ENCODE assay signal across 32 cellular contexts in genomic region chr12:115750340-115750739, GRCh38.
"Had no signal": no experiment of that assay in that cellular context is flagged by ENCODE, and none has a peak within 500 bp of the region (broad histone marks: within the 10 kb centered on the region; RNA-seq: fewer than 3 reads in every experiment).

No MANE protein-coding gene starts in this region.

- H3K4me3 Mint-ChIP-seq: activated CD4-positive, alpha-beta memory T cell treated with anti-CD3 and anti-CD28 coated beads for 36 hours; activated CD4-positive, alpha-beta T cell treated with anti-CD3 and anti-CD28 coated beads for 36 hours; activated CD4-positive, alpha-beta T cell treated with anti-CD3 and anti-CD28 coated beads, Interleukin-2, amount 10 ng/mL, durations not matched to agents 24 days and 14 days; activated CD8-positive, alpha-beta T cell treated with anti-CD3 and anti-CD28 coated beads, Interleukin-2, amount 10 ng/mL, durations not matched to agents 7 days and 5 days; activated naive CD4-positive, alpha-beta T cell treated with anti-CD3 and anti-CD28 coated beads, Interleukin-2, amount 10 ng/mL, durations not matched to agents 7 days and 5 days; activated naive CD8-positive, alpha-beta T cell treated with anti-CD3 and anti-CD28 coated beads, Interleukin-2, amount 10 ng/mL, durations not matched to agents 7 days and 5 days; activated T-cell treated with anti-CD3 and anti-CD28 coated beads, Interleukin-2, amount 50 U/mL, for 24 hours; activated T-cell treated with anti-CD3 and anti-CD28 coated beads, Interleukin-2, amount 50 U/mL, for 72 hours; brain; central memory CD8-positive, alpha-beta T cell; effector memory CD8-positive, alpha-beta T cell; T-helper 17 cell; T-helper 2 cell treated with Interferon-gamma antibody and Interleukin-4, amounts not matched to agents 5 μg/mL and 100 μg/mL, for 36 hours had no signal

- H3K36me3 Mint-ChIP-seq: activated CD4-positive, alpha-beta memory T cell treated with anti-CD3 and anti-CD28 coated beads for 36 hours; activated naive CD4-positive, alpha-beta T cell treated with anti-CD3 and anti-CD28 coated beads, Interleukin-2, amount 10 ng/mL, durations not matched to agents 7 days and 5 days; activated naive CD4-positive, alpha-beta T cell treated with anti-CD3 and anti-CD28 coated beads, Interleukin-2, amount 50 U/mL, for 72 hours; activated naive CD8-positive, alpha-beta T cell treated with anti-CD3 and anti-CD28 coated beads, Interleukin-2, amount 10 ng/mL, durations not matched to agents 7 days and 5 days; brain had no signal

- ATAC-seq: activated CD4-positive, alpha-beta T cell treated with anti-CD3 and anti-CD28 coated beads for 36 hours; activated CD8-positive, alpha-beta T cell treated with anti-CD3 and anti-CD28 coated beads, Interleukin-2, amount 10 ng/mL, durations not matched to agents 7 days and 5 days; activated naive CD4-positive, alpha-beta T cell treated with anti-CD3 and anti-CD28 coated beads, Interleukin-2, amount 50 U/mL, for 72 hours; activated T-cell treated with anti-CD3 and anti-CD28 coated beads, Interleukin-2, amount 50 U/mL, for 72 hours; effector memory CD8-positive, alpha-beta T cell; gastroesophageal sphincter; T-helper 17 cell had no signal

- H3K27ac ChIP-seq: ascending aorta, breast epithelium, cardiac muscle cell, epithelial cell of prostate, esophagus squamous epithelium, gastroesophageal sphincter had no signal

- H3K4me1 Mint-ChIP-seq: activated CD4-positive, alpha-beta T cell treated with anti-CD3 and anti-CD28 coated beads for 36 hours; activated CD4-positive, alpha-beta T cell treated with anti-CD3 and anti-CD28 coated beads, Interleukin-2, amount 10 ng/mL, durations not matched to agents 24 days and 14 days; activated naive CD4-positive, alpha-beta T cell treated with anti-CD3 and anti-CD28 coated beads, Interleukin-2, amount 10 ng/mL, durations not matched to agents 7 days and 5 days; activated naive CD8-positive, alpha-beta T cell treated with anti-CD3 and anti-CD28 coated beads, Interleukin-2, amount 10 ng/mL, durations not matched to agents 7 days and 5 days; brain; central memory CD8-positive, alpha-beta T cell; T-helper 17 cell had no signal

- H3K9me3 Mint-ChIP-seq: activated CD4-positive, alpha-beta memory T cell treated with anti-CD3 and anti-CD28 coated beads for 36 hours; activated CD4-positive, alpha-beta T cell treated with anti-CD3 and anti-CD28 coated beads, Interleukin-2, amount 10 ng/mL, durations not matched to agents 24 days and 14 days; activated naive CD4-positive, alpha-beta T cell treated with anti-CD3 and anti-CD28 coated beads, Interleukin-2, amount 10 ng/mL, durations not matched to agents 7 days and 5 days; activated naive CD4-positive, alpha-beta T cell treated with anti-CD3 and anti-CD28 coated beads, Interleukin-2, amount 50 U/mL, for 72 hours; activated naive CD8-positive, alpha-beta T cell treated with anti-CD3 and anti-CD28 coated beads, Interleukin-2, amount 10 ng/mL, durations not matched to agents 7 days and 5 days; activated T-cell treated with anti-CD3 and anti-CD28 coated beads, Interleukin-2, amount 50 U/mL, for 24 hours; activated T-cell treated with anti-CD3 and anti-CD28 coated beads, Interleukin-2, amount 50 U/mL, for 72 hours; central memory CD8-positive, alpha-beta T cell; T-helper 2 cell treated with Interferon-gamma antibody and Interleukin-4, amounts not matched to agents 5 μg/mL and 100 μg/mL, for 36 hours had no signal

- H3K4me3 ChIP-seq: ascending aorta, breast epithelium, cardiac muscle cell, esophagus squamous epithelium, gastroesophageal sphincter had no signal

- H3K36me3 ChIP-seq: ascending aorta, breast epithelium, cardiac muscle cell, esophagus squamous epithelium, gastroesophageal sphincter had no signal

- H3K27ac Mint-ChIP-seq: activated CD4-positive, alpha-beta memory T cell treated with anti-CD3 and anti-CD28 coated beads for 36 hours; activated CD4-positive, alpha-beta T cell treated with anti-CD3 and anti-CD28 coated beads for 36 hours; activated CD4-positive, alpha-beta T cell treated with anti-CD3 and anti-CD28 coated beads, Interleukin-2, amount 10 ng/mL, durations not matched to agents 24 days and 14 days; activated CD8-positive, alpha-beta T cell treated with anti-CD3 and anti-CD28 coated beads, Interleukin-2, amount 10 ng/mL, durations not matched to agents 7 days and 5 days; activated naive CD4-positive, alpha-beta T cell treated with anti-CD3 and anti-CD28 coated beads, Interleukin-2, amount 10 ng/mL, durations not matched to agents 7 days and 5 days; activated naive CD4-positive, alpha-beta T cell treated with anti-CD3 and anti-CD28 coated beads, Interleukin-2, amount 50 U/mL, for 72 hours; activated naive CD8-positive, alpha-beta T cell treated with anti-CD3 and anti-CD28 coated beads, Interleukin-2, amount 10 ng/mL, durations not matched to agents 7 days and 5 days; activated T-cell treated with anti-CD3 and anti-CD28 coated beads, Interleukin-2, amount 50 U/mL, for 24 hours; activated T-cell treated with anti-CD3 and anti-CD28 coated beads, Interleukin-2, amount 50 U/mL, for 72 hours; brain; effector memory CD8-positive, alpha-beta T cell; T-helper 17 cell; T-helper 2 cell treated with Interferon-gamma antibody and Interleukin-4, amounts not matched to agents 5 μg/mL and 100 μg/mL, for 36 hours had no signal

- H3K27me3 Mint-ChIP-seq: effector memory CD8-positive, alpha-beta T cell had no signal

- H3K4me1 ChIP-seq: ascending aorta, esophagus squamous epithelium, gastroesophageal sphincter had no signal

- H3K9me3 ChIP-seq: ascending aorta, breast epithelium, esophagus squamous epithelium, gastroesophageal sphincter had no signal

- H3K27me3 ChIP-seq: ascending aorta, breast epithelium had no signal

- DNase-seq: activated CD4-positive, alpha-beta memory T cell treated with anti-CD3 and anti-CD28 coated beads for 36 hours; activated CD4-positive, alpha-beta T cell treated with anti-CD3 and anti-CD28 coated beads for 36 hours; activated CD4-positive, alpha-beta T cell treated with anti-CD3 and anti-CD28 coated beads, Interleukin-2, amount 10 ng/mL, durations not matched to agents 24 days and 14 days; activated CD4-positive, CD25-positive, alpha-beta regulatory T cell; activated CD4-positive, CD25-positive, alpha-beta regulatory T cell treated with anti-CD3 and anti-CD28 coated beads, Interleukin-2, amount 50 U/mL, for 72 hours; activated CD8-positive, alpha-beta memory T cell treated with anti-CD3 and anti-CD28 coated beads, Interleukin-2, amount 50 U/mL, for 48 hours; activated CD8-positive, alpha-beta T cell treated with anti-CD3 and anti-CD28 coated beads, Interleukin-2, amount 10 ng/mL, durations not matched to agents 7 days and 5 days; activated gamma-delta T cell; activated naive CD4-positive, alpha-beta T cell; activated naive CD4-positive, alpha-beta T cell treated with anti-CD3 and anti-CD28 coated beads, Interleukin-2, amount 10 ng/mL, durations not matched to agents 7 days and 5 days; activated naive CD8-positive, alpha-beta T cell treated with anti-CD3 and anti-CD28 coated beads, Interleukin-2, amount 10 ng/mL, durations not matched to agents 7 days and 5 days; activated T-cell treated with anti-CD3 and anti-CD28 coated beads for 4 hours; activated T-cell treated with anti-CD3 and anti-CD28 coated beads, Interleukin-2, amount 50 U/mL, for 24 hours; activated T-cell treated with anti-CD3 and anti-CD28 coated beads, Interleukin-2, amount 50 U/mL, for 72 hours; cortex of kidney; dermis blood vessel endothelial cell; effector CD4-positive, alpha-beta T cell; effector memory CD8-positive, alpha-beta T cell; esophagus squamous epithelium; foreskin melanocyte; T-helper 1 cell; T-helper 17 cell; T1000 had no signal
